20 cellular contexts compared by ENCODE assay signal in the genomic region with DNA sequence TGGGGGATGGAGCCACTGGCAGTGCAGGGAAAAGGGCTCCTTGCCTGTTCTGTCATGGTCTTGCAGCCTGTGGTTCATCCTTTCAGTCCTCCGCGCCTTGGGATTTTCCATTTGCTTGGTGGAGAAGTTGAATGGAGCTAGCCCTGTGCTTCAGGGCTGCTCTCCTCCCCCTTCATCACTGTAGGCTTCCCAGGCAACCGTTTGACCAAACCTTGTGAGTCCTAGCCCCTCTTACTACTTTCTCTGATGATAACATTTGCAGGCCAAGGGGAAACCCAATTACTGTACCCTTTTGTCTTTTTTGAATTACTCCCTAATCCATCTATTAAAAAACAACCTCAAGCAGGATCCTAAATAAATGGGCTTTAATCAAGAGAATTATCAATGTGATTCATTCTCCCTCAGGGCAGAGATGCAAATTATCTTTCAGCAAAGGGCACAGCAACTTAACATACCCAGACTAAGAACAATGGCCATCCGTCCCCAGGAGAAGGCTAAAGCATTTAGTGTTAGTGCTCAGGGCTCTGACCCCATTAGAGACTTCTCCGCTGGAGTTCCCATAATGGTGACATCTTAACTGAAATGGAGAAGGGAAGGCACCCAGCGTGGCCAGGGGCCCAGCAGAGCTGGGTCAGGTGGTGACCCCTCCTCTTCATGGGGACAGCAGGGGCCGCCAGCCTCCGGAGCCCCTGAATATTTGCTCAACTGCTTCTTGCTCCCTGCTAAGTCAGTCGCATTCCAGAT. TPM values are rescaled to one million over a fixed set of nuclear protein-coding genes. Genes with fewer than 3 reads are reported as not detected.
A peak's percentile ranks its signal among the peaks of the same experiment; 100 is the strongest.
DNase-seq lines count a peak whose midpoint lies in the region; TF ChIP-seq lines count a peak whose summit lies in the region.
"Had no signal": no experiment of that assay in that cellular context is flagged by ENCODE, and none has a peak within 500 bp of the region (broad histone marks: within the 10 kb centered on the region; RNA-seq: fewer than 3 reads in every experiment).

No MANE protein-coding gene starts in this region.

- H3K36me3 ChIP-seq in tibial artery (no peaks in the 10 kb centered on the region), ascending aorta (no peaks in the 10 kb centered on the region)
- H3K36me3 ChIP-seq: BLaER1 treated with 17β-estradiol and CSF1 and Interleukin-3, amounts not matched to agents 10 nM and 100 nM; gastrocnemius medialis; spleen; thyroid gland had no signal

- H3K9me3 ChIP-seq in tibial artery (no peaks in the 10 kb centered on the region), ascending aorta (no peaks in the 10 kb centered on the region)
- H3K9me3 ChIP-seq: BLaER1 treated with 17β-estradiol and CSF1 and Interleukin-3, amounts not matched to agents 10 nM and 100 nM; gastrocnemius medialis; spleen; thyroid gland had no signal

- TF ChIP-seq CTCF in tibial artery (IDR thresholded peaks at IDR 0.05) (no peak), ascending aorta (IDR thresholded peaks at IDR 0.05) (no peak)

- no peaks in the 10 kb centered on the region for H3K27me3 ChIP-seq in tibial artery
- no peaks in the 10 kb centered on the region for H3K27me3 ChIP-seq in ascending aorta
- H3K27me3 ChIP-seq: gastrocnemius medialis, spleen, thyroid gland had no signal

- DNase-seq in activated CD8-positive, alpha-beta memory T cell treated with anti-CD3 and anti-CD28 coated beads, Interleukin-2, amount 50 U/mL, for 48 hours, result peak; percentile 23
- DNase-seq in activated CD8-positive, alpha-beta memory T cell treated with anti-CD3 and anti-CD28 coated beads for 24 hours, result no peak
- DNase-seq in T1000 (lab: John Stamatoyannopoulos, UW) (peak; percentile 43), iPS-NIHi7 (ENCODE audit: extremely low spot score) (peak; percentile 40), tibial artery (peak; percentile 9 to 54), HPDE6-E6E7 (ENCODE audit: extremely low spot score) (no peak), ascending aorta (ENCODE audit: low spot score in 2 of 2) (no peak), NCI-H2107 treated with DMSO at 0.1 percent for 48 hours (lab: John Stamatoyannopoulos, UW; ENCODE audit: unreplicated experiment) (no peak)
- DNase-seq: 8988T, amniotic stem cell, DMS 273 treated with DMSO at 0.1 percent for 48 hours, gastrocnemius medialis, HCEC 1CT, left ventricle myocardium superior, NCI-H187, NCI-H446 treated with DMSO at 0.1 percent for 48 hours, SHP77, spleen, thyroid gland had no signal

- intact Hi-C loops in tibial artery (cut with DNase I; ENCODE audit: low total_unique reads), result no loop called here
- intact Hi-C loops in ascending aorta (cut with DNase I), result no loop called here

- H3K4me1 ChIP-seq in tibial artery, result peaks cover 0 to 34% (median 16%) of the 10 kb centered on the region in 4 donors
- H3K4me1 ChIP-seq in ascending aorta, result peaks cover 9 to 26% of the 10 kb centered on the region in 2 donors

- no peak overlapping the region for H3K27ac ChIP-seq in tibial artery
- no peak overlapping the region for H3K27ac ChIP-seq in ascending aorta
- H3K27ac ChIP-seq: BLaER1 treated with 17β-estradiol and CSF1 and Interleukin-3, amounts not matched to agents 10 nM and 100 nM; spleen; thyroid gland had no signal

- H3K4me3 ChIP-seq in tibial artery (no peak overlapping the region), ascending aorta (no peak overlapping the region)
- H3K4me3 ChIP-seq: BLaER1 treated with 17β-estradiol and CSF1 and Interleukin-3, amounts not matched to agents 10 nM and 100 nM; gastrocnemius medialis; spleen; thyroid gland had no signal

RNA-seq across cellular contexts. Expression of gene RHOB, which starts 40.7 kb away (rescaled TPM):
- total RNA-seq in ascending aorta, result 3,143 TPM

Comparison
In these comparisons a context has a peak if more than half of its experiments do, and no peak if none do; other contexts are left out.
1. DNase-seq: peak in activated CD8-positive, alpha-beta memory T cell treated with anti-CD3 and anti-CD28 coated beads, Interleukin-2, amount 50 U/mL, for 48 hours (single experiment), T1000 (single experiment), iPS-NIHi7 (single experiment) and tibial artery (2 of 2); none in activated CD8-positive, alpha-beta memory T cell treated with anti-CD3 and anti-CD28 coated beads for 24 hours (single experiment), HPDE6-E6E7 (single experiment), ascending aorta (0 of 2) and NCI-H2107 treated with DMSO at 0.1 percent for 48 hours (single experiment).